In genomic region chr1:1001631-1002300, GRCh38 we compare ENCODE assay signal across 1 cellular context.
TF ChIP-seq lines count a peak whose summit lies in the region.

No MANE protein-coding gene starts in this region.

TF ChIP-seq in HEK293, 187 proteins besides CTCF, POLR2A, EP300 and RAD21 (continued from another document):
- no peak for TF ChIP-seq ZNF302 (tag by site-specific recombination; IDR thresholded peaks at IDR 0.05; ENCODE audit: low read depth)
- peak; percentile 58; the same call in 1 of the 2 replicates for TF ChIP-seq ZNF2 (tag by site-specific recombination; IDR thresholded peaks at IDR 0.05)
- peak; percentile 80 for TF ChIP-seq ZNF692 (tag by site-specific recombination; IDR thresholded peaks at IDR 0.05)
- TF ChIP-seq ZNF791 (tag by site-specific recombination; IDR thresholded peaks at IDR 0.05): no peak
- TF ChIP-seq ZNF274 (IDR thresholded peaks at IDR 0.05; ENCODE audit: low read length): no peak
- TF ChIP-seq ZNF274 (tag by site-specific recombination; IDR thresholded peaks at IDR 0.05; ENCODE audit: borderline replicate concordance): no peak
- TF ChIP-seq ZNF341 (tag by site-specific recombination; IDR thresholded peaks at IDR 0.05; ENCODE audit: low read depth): peak; percentile 15; the same call in 1 of the 2 replicates
- peak; percentile 47; the same call in 1 of the 2 replicates for TF ChIP-seq ZBTB21 (tag by site-specific recombination; IDR thresholded peaks at IDR 0.05)
- TF ChIP-seq ZNF514 (tag by site-specific recombination; IDR thresholded peaks at IDR 0.05): no peak
- TF ChIP-seq ZSCAN18 (tag by site-specific recombination; IDR thresholded peaks at IDR 0.05): no peak
- TF ChIP-seq ZNF37A (tag by site-specific recombination; IDR thresholded peaks at IDR 0.05): no peak
- TF ChIP-seq ZFP69B (tag by site-specific recombination; IDR thresholded peaks at IDR 0.05): peak; percentile 80
- no peak for TF ChIP-seq ZNF707 (tag by site-specific recombination; IDR thresholded peaks at IDR 0.05)
- TF ChIP-seq ZNF433 (tag by site-specific recombination; IDR thresholded peaks at IDR 0.05; ENCODE audit: low read depth): no peak
- TF ChIP-seq ZNF121 (tag by site-specific recombination; IDR thresholded peaks at IDR 0.05): peak; percentile 99
- peak; percentile 62; the same call in 1 of the 2 replicates for TF ChIP-seq ZNF600 (tag by site-specific recombination; IDR thresholded peaks at IDR 0.05)
- 0 out of 2 replicates have a peak, but pooled peaks have one; percentile 38 for TF ChIP-seq KLF16 (tag by site-specific recombination; IDR thresholded peaks at IDR 0.05)
- peak; percentile 78; the same call in 1 of the 2 replicates for TF ChIP-seq ZBTB8A (tag by site-specific recombination; IDR thresholded peaks at IDR 0.05)
- no peak for TF ChIP-seq ZNF26 (tag by site-specific recombination; IDR thresholded peaks at IDR 0.05)
- TF ChIP-seq ZBTB10 (tag by site-specific recombination; IDR thresholded peaks at IDR 0.05): peak; percentile 98
- TF ChIP-seq ZBTB11 (tag by site-specific recombination; conservative IDR thresholded peaks at IDR 0.05; ENCODE audit: low read depth): peak; percentile 64
- TF ChIP-seq IKZF3 (tag by site-specific recombination; IDR thresholded peaks at IDR 0.05): peak; percentile 82
- TF ChIP-seq SP7 (tag by site-specific recombination; IDR thresholded peaks at IDR 0.05): peak; percentile 67; the same call in 1 of the 2 replicates
- no peak for TF ChIP-seq PRDM2 (tag by site-specific recombination; IDR thresholded peaks at IDR 0.05; ENCODE audit: borderline replicate concordance)
- no peak for TF ChIP-seq ZBTB1 (tag by site-specific recombination; IDR thresholded peaks at IDR 0.05)
- no peak for TF ChIP-seq ZNF548 (tag by site-specific recombination; IDR thresholded peaks at IDR 0.05)
